9 cellular contexts compared by ENCODE assay signal in the genomic region with DNA sequence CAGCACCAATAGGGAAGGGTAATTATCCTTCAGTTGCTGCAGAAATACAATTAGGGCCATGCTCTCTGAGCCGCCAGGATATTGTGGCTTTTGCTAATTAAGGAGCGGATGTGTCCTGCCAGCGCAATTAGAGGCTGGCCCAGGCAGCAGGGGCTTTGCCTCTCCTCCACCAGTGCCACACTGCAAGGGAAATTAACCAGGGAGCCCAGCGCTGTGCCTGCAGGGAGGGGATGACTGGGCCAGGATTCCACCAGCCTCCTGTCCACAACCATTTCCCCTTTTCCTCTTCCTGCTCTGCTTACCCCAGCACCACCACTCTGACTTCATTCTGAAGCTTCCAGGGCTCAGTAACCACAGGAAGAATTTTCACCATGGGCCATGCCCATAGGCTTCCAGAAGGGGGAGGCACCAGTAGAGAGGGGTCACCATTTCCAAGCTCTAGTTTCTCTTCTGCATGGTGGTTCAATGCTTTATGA. TPM values are rescaled to one million over a fixed set of nuclear protein-coding genes. Genes with fewer than 3 reads are reported as not detected.
A peak's percentile ranks its signal among the peaks of the same experiment; 100 is the strongest.
DNase-seq lines count a peak whose midpoint lies in the region; ATAC-seq lines count a peak whose summit lies in the region.
"Had no signal": no experiment of that assay in that cellular context is flagged by ENCODE, and none has a peak within 500 bp of the region (broad histone marks: within the 10 kb centered on the region; RNA-seq: fewer than 3 reads in every experiment).

No MANE protein-coding gene starts in this region.

- no peaks in the 10 kb centered on the region for H3K9me3 ChIP-seq in iPS-20b (ENCODE audit: insufficient read depth, low read depth, low read length)
- H3K9me3 ChIP-seq: Peyer's patch had no signal

- no peak overlapping the region for H3K9ac ChIP-seq in iPS-20b (ENCODE audit: low read depth, low read length)

- peak overlapping the region; percentile 26; the same call in 1 of the 2 replicates for H3K4me3 ChIP-seq in iPS-20b (ENCODE audit: low read length)
- H3K4me3 ChIP-seq: Peyer's patch had no signal

- ATAC-seq in left lobe of liver = no peak

- peak; percentile 25 to 38 for DNase-seq in AML-193 (lab: John Stamatoyannopoulos, UW)
- DNase-seq in H4 (ENCODE audit: low spot score) = peak; percentile 42
- peak; percentile 73 for DNase-seq in RPMI7951 (ENCODE audit: low read depth)
- no peak for DNase-seq in hippocampal formation (lab: John Stamatoyannopoulos, UW)
- DNase-seq in stimulated activated CD4-positive, alpha-beta T cell treated with anti-CD3 and anti-CD28 coated beads, Interleukin-15, amount 100 ng/mL, for 24 hours = no peak
- no peak for DNase-seq in iPS-NIHi11 (ENCODE audit: low spot score)
- DNase-seq in left lobe of liver (ENCODE audit: low spot score) = no peak
- DNase-seq: Peyer's patch had no signal

- H3K36me3 ChIP-seq in iPS-20b (ENCODE audit: insufficient read depth, low read depth, low read length) = no peaks in the 10 kb centered on the region
- H3K36me3 ChIP-seq: Peyer's patch had no signal

- no peak overlapping the region for H3K27ac ChIP-seq in iPS-20b (ENCODE audit: low read length)
- H3K27ac ChIP-seq: Peyer's patch had no signal

- H3K27me3 ChIP-seq in iPS-20b (ENCODE audit: insufficient read depth, low read length) = peaks cover 77% of the 10 kb centered on the region

- peaks cover 54% of the 10 kb centered on the region for H3K4me1 ChIP-seq in iPS-20b (ENCODE audit: insufficient read depth, low read length)

RNA-seq across cellular contexts. Expression of a gene that starts 10.3 kb away (rescaled TPM):
- 23.9 and 28.7 TPM in 2 replicates for total RNA-seq in H4 (2014; rRNA removed; shearing (Covaris generic))
- 11.3 and 15.6 TPM in 2 replicates for total RNA-seq in RPMI7951 (2014; rRNA removed; shearing (Covaris generic))
- total RNA-seq in left lobe of liver = 7.1 TPM

RNA-seq across cellular contexts. Expression of a gene that starts 28.0 kb away (rescaled TPM):
- 14.7 and 20.9 TPM in 2 replicates for total RNA-seq in H4 (2014; rRNA removed; shearing (Covaris generic))
- 7.8 and 8.3 TPM in 2 replicates for total RNA-seq in RPMI7951 (2014; rRNA removed; shearing (Covaris generic))
- 5.7 TPM for total RNA-seq in left lobe of liver

Comparison
In these comparisons a context has a peak if more than half of its experiments do, and no peak if none do; other contexts are left out.
1. DNase-seq: peak in AML-193 (2 of 2), H4 (single experiment) and RPMI7951 (single experiment); none in hippocampal formation (0 of 2), stimulated activated CD4-positive, alpha-beta T cell treated with anti-CD3 and anti-CD28 coated beads, Interleukin-15, amount 100 ng/mL, for 24 hours (single experiment), iPS-NIHi11 (single experiment) and left lobe of liver (single experiment).